Comparison of ENCODE assay signal across 10 cellular contexts in the genomic region with DNA sequence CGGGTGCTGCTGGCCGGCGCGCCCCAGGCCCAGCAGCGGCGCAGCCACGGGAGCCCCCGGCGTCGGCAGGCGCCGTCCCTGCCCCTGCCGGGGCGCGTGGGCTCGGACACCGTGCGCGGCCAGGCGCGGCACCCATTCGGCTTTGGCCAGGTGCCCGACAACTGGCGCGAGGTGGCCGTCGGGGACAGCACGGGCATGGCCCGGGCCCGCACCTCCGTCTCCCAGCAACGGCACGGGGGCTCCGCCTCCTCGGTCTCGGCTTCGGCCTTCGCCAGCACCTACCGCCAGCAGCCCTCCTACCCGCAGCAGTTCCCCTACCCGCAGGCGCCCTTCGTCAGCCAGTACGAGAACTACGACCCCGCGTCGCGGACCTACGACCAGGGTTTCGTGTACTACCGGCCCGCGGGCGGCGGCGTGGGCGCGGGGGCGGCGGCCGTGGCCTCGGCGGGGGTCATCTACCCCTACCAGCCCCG. TPM values are rescaled to one million over a fixed set of nuclear protein-coding genes. Genes with fewer than 3 reads are reported as not detected.
DNase-seq lines count a peak whose midpoint lies in the region; ATAC-seq and TF ChIP-seq lines count a peak whose summit lies in the region.
"Had no signal": no experiment of that assay in that cellular context is flagged by ENCODE, and none has a peak within 500 bp of the region (broad histone marks: within the 10 kb centered on the region; RNA-seq: fewer than 3 reads in every experiment).

No MANE protein-coding gene starts in this region.

- CTCF ChIA-PET in MCF 10A (lab: Yijun Ruan, JAX), result interaction anchor here (0.6 to 1.7 kb wide), 8 partner anchors 9 to 638 kb away, joined by 3 to 6 read pairs (median 4); no protein-coding TSS in a partner anchor

- TF ChIP-seq CTCF in MCF 10A (IDR thresholded peaks at IDR 0.05; ENCODE audit: unreplicated experiment), result no peak
- no peak for TF ChIP-seq CTCF in kidney epithelial cell (IDR thresholded peaks at IDR 0.05; ENCODE audit: insufficient read depth, low read length, poor library complexity, severe bottlenecking)

- DNase-seq in NCI-H1694 treated with DMSO at 0.1 percent for 48 hours (lab: John Stamatoyannopoulos, UW) (peak; percentile 14), NCI-H1694 (lab: John Stamatoyannopoulos, UW) (no peak), SW480 (ENCODE audit: low spot score) (peak; percentile 76), MCF 10A (ENCODE audit: unreplicated experiment) (peak; percentile 20), kidney epithelial cell (ENCODE audit: low read depth) (no peak), G401 (ENCODE audit: low spot score) (no peak)
- DNase-seq in stimulated activated CD4-positive, alpha-beta T cell treated with anti-CD3 and anti-CD28 coated beads, Interleukin-4, amount 100 ng/mL, for 1 hour, result peak; percentile 44

- no peaks in the 10 kb centered on the region for H3K36me3 ChIP-seq in kidney epithelial cell (ENCODE audit: control insufficient read depth, insufficient read depth, low read length)

- H3K4me3 Mint-ChIP-seq in MCF 10A (ENCODE audit: unreplicated experiment), result peak overlapping the region; percentile 69

- H3K27me3 Mint-ChIP-seq in MCF 10A (ENCODE audit: insufficient read depth, unreplicated experiment), result no peaks in the 10 kb centered on the region

- in situ Hi-C loops in G401 (cut with HindIII; ENCODE audit: low sequenced_read_pairs), result no loop called here

- no peaks in the 10 kb centered on the region for H3K9me3 Mint-ChIP-seq in MCF 10A (ENCODE audit: unreplicated experiment)

- intact Hi-C loops in MCF 10A (cut with micrococcal nuclease), result no loop called here

- peaks cover 16% of the 10 kb centered on the region for H3K4me1 Mint-ChIP-seq in MCF 10A (ENCODE audit: insufficient read depth, unreplicated experiment)

- POLR2A ChIA-PET in MCF 10A (lab: Yijun Ruan, JAX), result interaction anchor here (1.6 kb wide), 1 partner anchor 295 kb away, joined by 3 read pairs; no protein-coding TSS in a partner anchor

- no TSS peak for BruUV-seq in MCF 10A (replicated peaks; lab: Mats Ljungman, UMichigan)

- no peaks in the 10 kb centered on the region for H3K36me3 Mint-ChIP-seq in MCF 10A (ENCODE audit: insufficient read depth, unreplicated experiment)

- H3K27ac Mint-ChIP-seq in MCF 10A (ENCODE audit: low read depth, unreplicated experiment), result no peak overlapping the region

- H3K4me3 ChIP-seq in kidney epithelial cell (ENCODE audit: low read depth, low read length), result peak overlapping the region; percentile 61

- no peaks in the 10 kb centered on the region for H3K27me3 ChIP-seq in kidney epithelial cell (ENCODE audit: control insufficient read depth, insufficient read depth, low read length)

- ATAC-seq in HG03159 (IDR thresholded peaks at IDR 0.05; ENCODE audit: unreplicated experiment), result no peak

RNA-seq across cellular contexts. Expression of a gene that starts 0.8 kb away (rescaled TPM):
- total RNA-seq in MCF 10A (2022), result 4.7 and 4.9 TPM in 2 replicates
- 67.2 and 81.3 TPM in 2 replicates for total RNA-seq in kidney epithelial cell
- total RNA-seq in G401 (2014; rRNA removed; shearing (Covaris generic)), result 77.4 and 117 TPM in 2 replicates

RNA-seq across cellular contexts. Expression of a gene that starts 53.7 kb away (rescaled TPM):
- total RNA-seq in MCF 10A (2022) (not detected in 2 replicates), kidney epithelial cell (not detected in 2 replicates)
- total RNA-seq in G401 (2014; rRNA removed; shearing (Covaris generic)), result not detected in 2 replicates
- total RNA-seq: activated CD8-positive, alpha-beta memory T cell treated with anti-CD3 and anti-CD28 coated beads for 36 hours; temporal lobe had no signal

Comparison
In these comparisons a context has a peak if more than half of its experiments do, and no peak if none do; other contexts are left out.
1. DNase-seq: peak in NCI-H1694 treated with DMSO at 0.1 percent for 48 hours (single experiment), SW480 (single experiment), MCF 10A (single experiment) and stimulated activated CD4-positive, alpha-beta T cell treated with anti-CD3 and anti-CD28 coated beads, Interleukin-4, amount 100 ng/mL, for 1 hour (single experiment); none in NCI-H1694 (single experiment), kidney epithelial cell (single experiment) and G401 (single experiment).
2. RNA of a gene that starts 0.8 kb away (total RNA-seq): 77.4 to 117 TPM in G401 and 67.2 to 81.3 TPM in kidney epithelial cell; 4.7 to 4.9 TPM in MCF 10A; every median in the first group is over 10 times any median in the second.